In the genomic region with DNA sequence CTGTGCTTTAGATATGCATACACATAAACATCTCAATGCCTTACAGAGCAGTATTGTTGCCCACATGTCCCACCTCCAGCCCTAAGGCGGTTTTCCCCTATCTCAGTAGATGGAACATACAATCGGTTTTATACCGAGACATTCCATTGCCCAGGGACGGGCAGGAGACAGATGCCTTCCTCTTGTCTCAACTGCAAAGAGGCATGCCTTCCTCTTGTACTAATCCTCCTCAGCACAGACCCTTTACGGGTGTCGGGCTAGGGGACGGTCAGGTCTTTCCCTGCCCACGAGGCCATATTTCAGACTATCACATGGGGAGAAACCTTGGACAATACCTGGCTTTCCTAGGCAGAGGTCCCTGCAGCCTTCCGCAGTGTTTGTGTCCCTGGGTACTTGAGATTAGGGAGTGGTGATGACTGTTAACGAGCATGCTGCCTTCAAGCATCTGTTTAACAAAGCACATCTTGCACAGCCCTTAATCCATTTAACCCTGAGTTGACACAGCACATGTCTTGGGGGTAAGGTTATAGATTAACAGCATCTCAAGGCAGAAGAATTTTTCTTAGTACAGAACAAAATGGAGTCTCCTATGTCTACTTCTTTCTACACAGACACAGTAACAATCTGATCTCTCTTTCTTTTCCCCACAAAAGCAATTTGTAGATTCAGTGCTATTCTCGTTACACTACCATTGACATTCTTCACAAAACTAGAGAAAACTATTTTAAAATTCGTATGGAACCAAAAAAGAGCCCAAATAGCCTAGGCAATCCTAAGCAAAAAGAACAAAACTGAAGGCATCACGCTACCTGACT, we compare ENCODE assay signal across 8 cellular contexts. TPM values are rescaled to one million over a fixed set of nuclear protein-coding genes. Genes with fewer than 3 reads are reported as not detected.
DNase-seq lines count a peak whose midpoint lies in the region; ATAC-seq and TF ChIP-seq lines count a peak whose summit lies in the region.
"Not testable (repeated sequence)": the region's sequence is repeated elsewhere in the genome, so short reads cannot be mapped to it uniquely, and the experiment has no call there.

No MANE protein-coding gene starts in this region.

- intact Hi-C loops in Caco-2 (cut with micrococcal nuclease; ENCODE audit: unreplicated experiment), result not testable (repeated sequence)

- not testable (repeated sequence) for H3K36me3 ChIP-seq in Caco-2 (ENCODE audit: control insufficient read depth, insufficient read depth, low read length); HEK293 (ENCODE audit: control insufficient read depth in 2 of 2, insufficient read depth in 1 of 2, low read length in 2 of 2)

- not testable (repeated sequence) for H3K9me3 ChIP-seq in Caco-2; HEK293 (ENCODE audit: control insufficient read depth, insufficient read depth, low read depth, low read length)

- not testable (repeated sequence) for H3K4me3 ChIP-seq in Caco-2 (ENCODE audit: low read depth, low read length); HEK293 (ENCODE audit: low read depth, low read length)

- ATAC-seq in naive B cell (ENCODE audit: low read depth in 2 of 2), result not testable (repeated sequence)

- TF ChIP-seq CTCF in Caco-2 (IDR thresholded peaks at IDR 0.05; ENCODE audit: insufficient read depth in 1 of 2, low read depth in 1 of 2, low read length in 1 of 2, severe bottlenecking in 1 of 2, unreplicated experiment in 1 of 2); HEK293 (tag by site-specific recombination; IDR thresholded peaks at IDR 0.05); glutamatergic neuron (IDR thresholded peaks at IDR 0.05; ENCODE audit: partially characterized antibody, unreplicated experiment): not testable (repeated sequence)

- not testable (repeated sequence) for H3K9me3 Mint-ChIP-seq in Caco-2 (ENCODE audit: unreplicated experiment); activated T-cell treated with anti-CD3 and anti-CD28 coated beads, Interleukin-2, amount 50 U/mL, for 24 hours; glutamatergic neuron (ENCODE audit: unreplicated experiment); naive B cell; stimulated activated naive CD8-positive, alpha-beta T cell treated with anti-CD3 and anti-CD28 coated beads, Interleukin-15, Interleukin-2, amounts not matched to agents 100 ng/mL and 50 ng/mL, for 24 hours

- H3K4me1 ChIP-seq in Caco-2 (peaks cover 24% of the 10 kb centered on the region), HEK293 (ENCODE audit: control insufficient read depth, insufficient read depth, low read length) (peaks cover 10% of the 10 kb centered on the region; the same call in 1 of the 2 replicates)

- POLR2A ChIA-PET in Caco-2 (lab: Charles Lee); HEK293 (lab: Yijun Ruan, JAX): not testable (repeated sequence)

- CTCF ChIA-PET in Caco-2 (lab: Charles Lee); HEK293 (lab: Yijun Ruan, JAX): not testable (repeated sequence)

- H3K27me3 Mint-ChIP-seq in Caco-2 (ENCODE audit: insufficient read depth, unreplicated experiment); activated T-cell treated with anti-CD3 and anti-CD28 coated beads, Interleukin-2, amount 50 U/mL, for 24 hours; glutamatergic neuron (ENCODE audit: unreplicated experiment); naive B cell; stimulated activated naive CD8-positive, alpha-beta T cell treated with anti-CD3 and anti-CD28 coated beads, Interleukin-15, Interleukin-2, amounts not matched to agents 100 ng/mL and 50 ng/mL, for 24 hours: not testable (repeated sequence)

- H3K27ac ChIP-seq in HEK293 (ENCODE audit: extremely low read depth, low read depth, low read length), result not testable (repeated sequence)

- not testable (repeated sequence) for BruUV-seq in Caco-2 (replicated peaks; lab: Mats Ljungman, UMichigan)

- not testable (repeated sequence) for H3K27me3 ChIP-seq in Caco-2 (replicated peaks; ENCODE audit: control insufficient read depth, insufficient read depth, low read length)

- not testable (repeated sequence) for H3K36me3 Mint-ChIP-seq in Caco-2 (ENCODE audit: insufficient read depth, unreplicated experiment); activated T-cell treated with anti-CD3 and anti-CD28 coated beads, Interleukin-2, amount 50 U/mL, for 24 hours (ENCODE audit: low read depth); glutamatergic neuron (ENCODE audit: unreplicated experiment); naive B cell; stimulated activated naive CD8-positive, alpha-beta T cell treated with anti-CD3 and anti-CD28 coated beads, Interleukin-15, Interleukin-2, amounts not matched to agents 100 ng/mL and 50 ng/mL, for 24 hours (ENCODE audit: low read depth)

- not testable (repeated sequence) for DNase-seq in Caco-2; activated T-cell treated with anti-CD3 and anti-CD28 coated beads, Interleukin-2, amount 50 U/mL, for 24 hours; glutamatergic neuron; naive B cell
- DNase-seq in NCI-H82 (lab: John Stamatoyannopoulos, UW), result peak; percentile 87
- peak; percentile 67 for DNase-seq in renal cortical epithelial cell (ENCODE audit: low read depth)

- H3K27ac Mint-ChIP-seq in Caco-2 (ENCODE audit: unreplicated experiment) (peak overlapping the region; percentile 26), glutamatergic neuron (ENCODE audit: unreplicated experiment) (peak overlapping the region; percentile 86), naive B cell (peak overlapping the region in 4 of 6 donors; percentile 5 to 68 (median 14))
- H3K27ac Mint-ChIP-seq in activated T-cell treated with anti-CD3 and anti-CD28 coated beads, Interleukin-2, amount 50 U/mL, for 24 hours, result peak overlapping the region; percentile 48
- peak overlapping the region; percentile 34 for H3K27ac Mint-ChIP-seq in stimulated activated naive CD8-positive, alpha-beta T cell treated with anti-CD3 and anti-CD28 coated beads, Interleukin-15, Interleukin-2, amounts not matched to agents 100 ng/mL and 50 ng/mL, for 24 hours

- not testable (repeated sequence) for H3K4me3 Mint-ChIP-seq in Caco-2 (ENCODE audit: unreplicated experiment); activated T-cell treated with anti-CD3 and anti-CD28 coated beads, Interleukin-2, amount 50 U/mL, for 24 hours; naive B cell; stimulated activated naive CD8-positive, alpha-beta T cell treated with anti-CD3 and anti-CD28 coated beads, Interleukin-15, Interleukin-2, amounts not matched to agents 100 ng/mL and 50 ng/mL, for 24 hours
- peak overlapping the region; percentile 69 for H3K4me3 Mint-ChIP-seq in glutamatergic neuron (ENCODE audit: unreplicated experiment)

- peaks cover 27% of the 10 kb centered on the region for H3K4me1 Mint-ChIP-seq in Caco-2 (ENCODE audit: low read depth, unreplicated experiment)
- peaks cover 69% of the 10 kb centered on the region for H3K4me1 Mint-ChIP-seq in activated T-cell treated with anti-CD3 and anti-CD28 coated beads, Interleukin-2, amount 50 U/mL, for 24 hours (ENCODE audit: low read depth)
- peaks cover 32% of the 10 kb centered on the region for H3K4me1 Mint-ChIP-seq in glutamatergic neuron (ENCODE audit: low read depth, unreplicated experiment)
- peaks cover 30 to 38% (median 31%) of the 10 kb centered on the region in 3 donors for H3K4me1 Mint-ChIP-seq in naive B cell
- H3K4me1 Mint-ChIP-seq in stimulated activated naive CD8-positive, alpha-beta T cell treated with anti-CD3 and anti-CD28 coated beads, Interleukin-15, Interleukin-2, amounts not matched to agents 100 ng/mL and 50 ng/mL, for 24 hours (ENCODE audit: low read depth), result peaks cover 60% of the 10 kb centered on the region

TF ChIP-seq in HEK293, 187 proteins besides CTCF, POLR2A, EP300 and RAD21:
- peak; percentile 67; the same call in 1 of the 2 replicates for TF ChIP-seq WT1 (tag by site-specific recombination; IDR thresholded peaks at IDR 0.05)
- TF ChIP-seq, protein P1, sequence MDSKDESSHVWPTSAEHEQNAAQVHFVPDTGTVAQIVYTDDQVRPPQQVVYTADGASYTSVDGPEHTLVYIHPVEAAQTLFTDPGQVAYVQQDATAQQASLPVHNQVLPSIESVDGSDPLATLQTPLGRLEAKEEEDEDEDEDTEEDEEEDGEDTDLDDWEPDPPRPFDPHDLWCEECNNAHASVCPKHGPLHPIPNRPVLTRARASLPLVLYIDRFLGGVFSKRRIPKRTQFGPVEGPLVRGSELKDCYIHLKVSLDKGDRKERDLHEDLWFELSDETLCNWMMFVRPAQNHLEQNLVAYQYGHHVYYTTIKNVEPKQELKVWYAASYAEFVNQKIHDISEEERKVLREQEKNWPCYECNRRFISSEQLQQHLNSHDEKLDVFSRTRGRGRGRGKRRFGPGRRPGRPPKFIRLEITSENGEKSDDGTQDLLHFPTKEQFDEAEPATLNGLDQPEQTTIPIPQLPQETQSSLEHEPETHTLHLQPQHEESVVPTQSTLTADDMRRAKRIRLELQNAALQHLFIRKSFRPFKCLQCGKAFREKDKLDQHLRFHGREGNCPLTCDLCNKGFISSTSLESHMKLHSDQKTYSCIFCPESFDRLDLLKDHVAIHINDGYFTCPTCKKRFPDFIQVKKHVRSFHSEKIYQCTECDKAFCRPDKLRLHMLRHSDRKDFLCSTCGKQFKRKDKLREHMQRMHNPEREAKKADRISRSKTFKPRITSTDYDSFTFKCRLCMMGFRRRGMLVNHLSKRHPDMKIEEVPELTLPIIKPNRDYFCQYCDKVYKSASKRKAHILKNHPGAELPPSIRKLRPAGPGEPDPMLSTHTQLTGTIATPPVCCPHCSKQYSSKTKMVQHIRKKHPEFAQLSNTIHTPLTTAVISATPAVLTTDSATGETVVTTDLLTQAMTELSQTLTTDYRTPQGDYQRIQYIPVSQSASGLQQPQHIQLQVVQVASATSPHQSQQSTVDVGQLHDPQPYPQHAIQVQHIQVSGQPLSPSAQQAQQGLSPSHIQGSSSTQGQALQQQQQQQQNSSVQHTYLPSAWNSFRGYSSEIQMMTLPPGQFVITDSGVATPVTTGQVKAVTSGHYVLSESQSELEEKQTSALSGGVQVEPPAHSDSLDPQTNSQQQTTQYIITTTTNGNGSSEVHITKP (tag by site-specific recombination; IDR thresholded peaks at IDR 0.05), result peak; percentile 57; the same call in 1 of the 2 replicates

RNA-seq across cellular contexts. Expression of a gene that starts 12.2 kb away (rescaled TPM):
- total RNA-seq in Caco-2 (2022), result 39.8 and 45.2 TPM in 2 replicates
- 33.2 TPM for total RNA-seq in glutamatergic neuron (ENCODE audit: unreplicated experiment)
- polyA plus RNA-seq in naive B cell (ENCODE audit: low read depth in 6 of 6), result 10 to 100 TPM; 10.9 to 23.4 (median 18.0) TPM
- total RNA-seq in renal cortical epithelial cell, result 69.3 and 87.7 TPM in 2 replicates

Comparison
In these comparisons a context has a peak if more than half of its experiments do, and no peak if none do; other contexts are left out.
1. H3K27ac Mint-ChIP-seq: peak in every context shown above with its lines; median percentile 86 in glutamatergic neuron; 48 in activated T-cell treated with anti-CD3 and anti-CD28 coated beads, Interleukin-2, amount 50 U/mL, for 24 hours; 34 in stimulated activated naive CD8-positive, alpha-beta T cell treated with anti-CD3 and anti-CD28 coated beads, Interleukin-15, Interleukin-2, amounts not matched to agents 100 ng/mL and 50 ng/mL, for 24 hours; 26 in Caco-2; 14 in naive B cell.